ENCODE assay signal across 23 cellular contexts in the genomic region with DNA sequence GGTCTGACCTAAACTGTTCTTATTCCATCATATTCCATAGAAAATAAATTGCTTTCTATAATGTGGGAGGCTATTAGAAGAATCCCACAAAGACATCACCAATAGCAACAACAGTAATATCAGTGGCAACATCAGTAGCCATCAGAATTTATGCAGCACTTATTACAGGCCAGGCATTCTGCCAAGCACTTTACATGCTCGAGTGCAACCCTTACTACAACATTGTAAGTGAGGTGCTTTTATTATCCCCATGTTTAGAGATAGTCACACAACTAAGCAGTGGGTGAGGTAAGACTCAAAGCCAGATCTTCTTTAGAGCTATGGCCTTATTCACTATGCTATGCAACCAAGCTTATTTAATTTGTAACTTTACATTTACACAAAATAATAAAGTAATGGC.
DNase-seq lines count a peak whose midpoint lies in the region.
"Had no signal": no experiment of that assay in that cellular context is flagged by ENCODE, and none has a peak within 500 bp of the region (broad histone marks: within the 10 kb centered on the region; RNA-seq: fewer than 3 reads in every experiment).

No MANE protein-coding gene starts in this region.

- H3K27me3 ChIP-seq in adipocyte (replicated peaks; ENCODE audit: control insufficient read depth, insufficient read depth, low read length): no peaks in the 10 kb centered on the region
- no peaks in the 10 kb centered on the region for H3K27me3 ChIP-seq in muscle layer of colon (ENCODE audit: control insufficient read depth in 1 of 2, insufficient read depth in 2 of 2, low read length in 2 of 2)
- H3K27me3 ChIP-seq: heart left ventricle had no signal

- H3K27me3 Mint-ChIP-seq in activated T-cell treated with anti-CD3 and anti-CD28 coated beads, Interleukin-2, amount 50 U/mL, for 24 hours: no peaks in the 10 kb centered on the region
- H3K27me3 Mint-ChIP-seq: activated naive CD8-positive, alpha-beta T cell treated with anti-CD3 and anti-CD28 coated beads, Interleukin-2, amount 50 U/mL, for 24 hours; brain; CD8-positive, alpha-beta memory T cell had no signal

- H3K36me3 ChIP-seq in adipocyte (ENCODE audit: control insufficient read depth, insufficient read depth, low read length, severe bottlenecking): no peaks in the 10 kb centered on the region
- no peaks in the 10 kb centered on the region for H3K36me3 ChIP-seq in muscle layer of colon (ENCODE audit: insufficient read depth, low read length)
- H3K36me3 ChIP-seq: heart left ventricle had no signal

- H3K4me1 Mint-ChIP-seq in activated T-cell treated with anti-CD3 and anti-CD28 coated beads, Interleukin-2, amount 50 U/mL, for 24 hours (ENCODE audit: low read depth): peaks cover 24% of the 10 kb centered on the region
- H3K4me1 Mint-ChIP-seq: B cell; brain; natural killer cell; stimulated activated naive B cell treated with anti-CD40 and anti-IgM and Interleukin-4, amounts not matched to agents 10 μg/mL and 1 μg/mL and 100 μg/mL, for 72 hours had no signal

- H3K9me3 ChIP-seq in adipocyte (ENCODE audit: control insufficient read depth, low read length) (no peaks in the 10 kb centered on the region), muscle layer of colon (ENCODE audit: low read length) (no peaks in the 10 kb centered on the region)

- no peak overlapping the region for H3K4me3 ChIP-seq in adipocyte (ENCODE audit: low read length)
- no peak overlapping the region for H3K4me3 ChIP-seq in muscle layer of colon (ENCODE audit: low read depth in 1 of 2, low read length in 2 of 2)
- H3K4me3 ChIP-seq: heart left ventricle had no signal

- DNase-seq in NCI-H1694 (lab: John Stamatoyannopoulos, UW) (peak; percentile 18), NCI-H1694 treated with DMSO at 0.1 percent for 48 hours (lab: John Stamatoyannopoulos, UW) (no peak), NCI-H187 (lab: John Stamatoyannopoulos, UW) (peak; percentile 43 to 45), adipocyte (ENCODE audit: low read depth) (peak; percentile 13)
- DNase-seq in activated T-cell treated with anti-CD3 and anti-CD28 coated beads, Interleukin-2, amount 50 U/mL, for 24 hours: no peak
- no peak for DNase-seq in NK-92 treated with Interleukin-12 subunit alpha and Interleukin-12 subunit beta, amount 100 ng/mL, for 24 hours (lab: John Stamatoyannopoulos, UW)
- no peak for DNase-seq in stimulated activated CD4-positive, alpha-beta T cell treated with anti-CD3 and anti-CD28 coated beads, Interleukin-4, amount 100 ng/mL, for 4 hours
- DNase-seq: activated CD4-positive, alpha-beta T cell treated with anti-CD3 and anti-CD28 coated beads for 1 hour; activated CD8-positive, alpha-beta T cell treated with anti-CD3 and anti-CD28 coated beads, Interleukin-2, amount 10 ng/mL, durations not matched to agents 7 days and 5 days; activated gamma-delta T cell treated with Interleukin-2 at 50 U/mL for 16 hours; activated naive CD8-positive, alpha-beta T cell treated with anti-CD3 and anti-CD28 coated beads, Interleukin-2, amount 50 U/mL, for 24 hours; CD8-positive, alpha-beta memory T cell; heart left ventricle; natural killer cell; NCI-H1092 treated with DMSO at 0.1 percent for 48 hours; stimulated activated CD4-positive, alpha-beta T cell treated with anti-CD3 and anti-CD28 coated beads, Interleukin-2, amount 100 ng/mL, for 48 hours; stimulated activated naive B cell treated with anti-CD40 and anti-IgM and Interleukin-4, amounts not matched to agents 10 μg/mL and 1 μg/mL and 100 μg/mL, for 72 hours had no signal

- H3K27ac ChIP-seq in muscle layer of colon (ENCODE audit: low read depth, low read length): peak overlapping the region; percentile 66
- H3K27ac ChIP-seq: RWPE1 had no signal

- H3K27ac Mint-ChIP-seq in activated T-cell treated with anti-CD3 and anti-CD28 coated beads, Interleukin-2, amount 50 U/mL, for 24 hours: no peak overlapping the region
- H3K27ac Mint-ChIP-seq: activated CD8-positive, alpha-beta T cell treated with anti-CD3 and anti-CD28 coated beads, Interleukin-2, amount 10 ng/mL, durations not matched to agents 7 days and 5 days; activated naive CD8-positive, alpha-beta T cell treated with anti-CD3 and anti-CD28 coated beads, Interleukin-2, amount 50 U/mL, for 24 hours; B cell; brain; CD8-positive, alpha-beta memory T cell; mesothelial cell of epicardium; natural killer cell; stimulated activated naive B cell treated with anti-CD40 and anti-IgM and Interleukin-4, amounts not matched to agents 10 μg/mL and 1 μg/mL and 100 μg/mL, for 72 hours; T-helper 1 cell treated with Interleukin-12 subunit alpha and Interleukin-12 subunit beta and Interleukin-4 antibody, amounts not matched to agents 30 μg/mL and 1 μg/mL, for 36 hours had no signal

- no peaks in the 10 kb centered on the region for H3K36me3 Mint-ChIP-seq in activated T-cell treated with anti-CD3 and anti-CD28 coated beads, Interleukin-2, amount 50 U/mL, for 24 hours (ENCODE audit: low read depth)
- H3K36me3 Mint-ChIP-seq: brain, mesothelial cell of epicardium, natural killer cell had no signal

- H3K4me1 ChIP-seq in adipocyte (ENCODE audit: control insufficient read depth, insufficient read depth, low read length): no peaks in the 10 kb centered on the region
- peaks cover 19% of the 10 kb centered on the region for H3K4me1 ChIP-seq in muscle layer of colon (ENCODE audit: insufficient read depth, low read length)
- H3K4me1 ChIP-seq: heart left ventricle had no signal

- peaks cover 2% of the 10 kb centered on the region for H3K9me3 Mint-ChIP-seq in activated T-cell treated with anti-CD3 and anti-CD28 coated beads, Interleukin-2, amount 50 U/mL, for 24 hours

- H3K9ac ChIP-seq in adipocyte (ENCODE audit: low read length): no peak overlapping the region
- H3K9ac ChIP-seq in muscle layer of colon (ENCODE audit: low read length): no peak overlapping the region

- H3K4me3 Mint-ChIP-seq in activated T-cell treated with anti-CD3 and anti-CD28 coated beads, Interleukin-2, amount 50 U/mL, for 24 hours: no peak overlapping the region
- H3K4me3 Mint-ChIP-seq: activated CD8-positive, alpha-beta T cell treated with anti-CD3 and anti-CD28 coated beads, Interleukin-2, amount 10 ng/mL, durations not matched to agents 7 days and 5 days; activated naive CD8-positive, alpha-beta T cell treated with anti-CD3 and anti-CD28 coated beads, Interleukin-2, amount 50 U/mL, for 24 hours; B cell; brain; CD8-positive, alpha-beta memory T cell; mesothelial cell of epicardium; natural killer cell; stimulated activated naive B cell treated with anti-CD40 and anti-IgM and Interleukin-4, amounts not matched to agents 10 μg/mL and 1 μg/mL and 100 μg/mL, for 72 hours; T-helper 1 cell treated with Interleukin-12 subunit alpha and Interleukin-12 subunit beta and Interleukin-4 antibody, amounts not matched to agents 30 μg/mL and 1 μg/mL, for 36 hours had no signal

Comparison
In these comparisons a context has a peak if more than half of its experiments do, and no peak if none do; other contexts are left out.
1. DNase-seq: peak in NCI-H1694 (single experiment), NCI-H187 (2 of 2) and adipocyte (single experiment); none in NCI-H1694 treated with DMSO at 0.1 percent for 48 hours (single experiment), activated T-cell treated with anti-CD3 and anti-CD28 coated beads, Interleukin-2, amount 50 U/mL, for 24 hours (single experiment), NK-92 treated with Interleukin-12 subunit alpha and Interleukin-12 subunit beta, amount 100 ng/mL, for 24 hours (single experiment) and stimulated activated CD4-positive, alpha-beta T cell treated with anti-CD3 and anti-CD28 coated beads, Interleukin-4, amount 100 ng/mL, for 4 hours (0 of 2).